29 cellular contexts compared by ENCODE assay signal in genomic region chr15:30877070-30877469, GRCh38.
"Had no signal": no experiment of that assay in that cellular context is flagged by ENCODE, and none has a peak within 500 bp of the region (broad histone marks: within the 10 kb centered on the region; RNA-seq: fewer than 3 reads in every experiment).

No MANE protein-coding gene starts in this region.

- H3K4me1 ChIP-seq: ascending aorta, breast epithelium, colonic mucosa, esophagus muscularis mucosa, foreskin keratinocyte, heart left ventricle had no signal

- ATAC-seq: activated CD4-positive, alpha-beta T cell treated with anti-CD3 and anti-CD28 coated beads for 36 hours; activated CD8-positive, alpha-beta memory T cell treated with anti-CD3 and anti-CD28 coated beads, Interleukin-2, amount 10 ng/mL, durations not matched to agents 7 days and 5 days; activated CD8-positive, alpha-beta T cell treated with anti-CD3 and anti-CD28 coated beads, Interleukin-2, amount 10 ng/mL, durations not matched to agents 7 days and 5 days; activated naive CD4-positive, alpha-beta T cell treated with anti-CD3 and anti-CD28 coated beads, Interleukin-2, amount 50 U/mL, for 72 hours; foreskin keratinocyte; gastrocnemius medialis; heart left ventricle had no signal

- DNase-seq: activated CD4-positive, alpha-beta memory T cell treated with anti-CD3 and anti-CD28 coated beads for 36 hours; activated CD4-positive, alpha-beta T cell treated with anti-CD3 and anti-CD28 coated beads for 36 hours; activated CD4-positive, alpha-beta T cell treated with anti-CD3 and anti-CD28 coated beads, Interleukin-2, amount 10 ng/mL, durations not matched to agents 24 days and 14 days; activated CD4-positive, CD25-positive, alpha-beta regulatory T cell; activated CD4-positive, CD25-positive, alpha-beta regulatory T cell treated with anti-CD3 and anti-CD28 coated beads, Interleukin-2, amount 50 U/mL, for 72 hours; activated CD8-positive, alpha-beta memory T cell treated with anti-CD3 and anti-CD28 coated beads, Interleukin-2, amount 10 ng/mL, durations not matched to agents 7 days and 5 days; activated CD8-positive, alpha-beta memory T cell treated with anti-CD3 and anti-CD28 coated beads, Interleukin-2, amount 50 U/mL, for 4 hours; activated CD8-positive, alpha-beta T cell treated with anti-CD3 and anti-CD28 coated beads, Interleukin-2, amount 10 ng/mL, durations not matched to agents 7 days and 5 days; activated gamma-delta T cell; activated naive CD4-positive, alpha-beta T cell; activated naive CD4-positive, alpha-beta T cell treated with anti-CD3 and anti-CD28 coated beads, Interleukin-2, amount 10 ng/mL, durations not matched to agents 7 days and 5 days; activated naive CD8-positive, alpha-beta T cell treated with anti-CD3 and anti-CD28 coated beads, Interleukin-2, amount 10 ng/mL, durations not matched to agents 7 days and 5 days; activated T-cell treated with anti-CD3 and anti-CD28 coated beads, Interleukin-2, amount 50 U/mL, for 1 hour; activated T-cell treated with anti-CD3 and anti-CD28 coated beads, Interleukin-2, amount 50 U/mL, for 48 hours; central memory CD4-positive, alpha-beta T cell; cerebellar nuclear complex; colonic mucosa; effector CD8-positive, alpha-beta T cell; foreskin keratinocyte; gastrocnemius medialis; glutamatergic neuron; heart left ventricle; T-helper 2 cell had no signal

- H3K4me3 ChIP-seq: ascending aorta, breast epithelium, cardiac muscle cell, colonic mucosa, esophagus muscularis mucosa, gastrocnemius medialis, heart left ventricle had no signal

- H3K36me3 ChIP-seq: ascending aorta, breast epithelium, cardiac muscle cell, colonic mucosa, esophagus muscularis mucosa, gastrocnemius medialis, heart left ventricle had no signal

- H3K27me3 ChIP-seq: ascending aorta, breast epithelium, cardiac muscle cell, colonic mucosa, esophagus muscularis mucosa, gastrocnemius medialis, heart left ventricle had no signal

- H3K9me3 ChIP-seq: ascending aorta, breast epithelium, colonic mucosa, esophagus muscularis mucosa, gastrocnemius medialis, heart left ventricle had no signal

- H3K27ac ChIP-seq: ascending aorta, breast epithelium, cardiac muscle cell, colonic mucosa, epithelial cell of prostate, esophagus muscularis mucosa, foreskin keratinocyte, gastrocnemius medialis, heart left ventricle had no signal
